Comparison of ENCODE assay signal across 26 cellular contexts in genomic region chr18:42156266-42156665, GRCh38.
"Had no signal": no experiment of that assay in that cellular context is flagged by ENCODE, and none has a peak within 500 bp of the region (broad histone marks: within the 10 kb centered on the region; RNA-seq: fewer than 3 reads in every experiment).

No MANE protein-coding gene starts in this region.

- H3K9me3 ChIP-seq: esophagus muscularis mucosa, heart right ventricle, left ventricle myocardium inferior, ovary, right lobe of liver, testis, transverse colon had no signal

- H3K27ac ChIP-seq: esophagus muscularis mucosa, foreskin keratinocyte, heart right ventricle, left ventricle myocardium inferior, ovary, right lobe of liver, skin epidermis, testis, transverse colon had no signal

- H3K36me3 Mint-ChIP-seq: activated CD4-positive, alpha-beta memory T cell treated with anti-CD3 and anti-CD28 coated beads for 36 hours had no signal

- H3K27me3 ChIP-seq: esophagus muscularis mucosa, foreskin keratinocyte, heart right ventricle, ovary, right lobe of liver, testis, transverse colon had no signal

- ATAC-seq: foreskin keratinocyte; right lobe of liver; stimulated activated naive CD8-positive, alpha-beta T cell treated with anti-CD3 and anti-CD28 coated beads, Interleukin-15, Interleukin-2, amounts not matched to agents 100 U/mL and 50 U/mL, for 24 hours had no signal

- H3K9me3 Mint-ChIP-seq: activated CD4-positive, alpha-beta memory T cell treated with anti-CD3 and anti-CD28 coated beads for 36 hours; activated T-cell treated with anti-CD3 and anti-CD28 coated beads, Interleukin-2, amount 50 U/mL, for 24 hours; nephron had no signal

- H3K4me3 ChIP-seq: esophagus muscularis mucosa, heart right ventricle, left ventricle myocardium inferior, lung, ovary, right lobe of liver, skin epidermis, testis, transverse colon had no signal

- H3K4me3 Mint-ChIP-seq: activated CD4-positive, alpha-beta memory T cell treated with anti-CD3 and anti-CD28 coated beads for 36 hours; activated T-cell treated with anti-CD3 and anti-CD28 coated beads, Interleukin-2, amount 50 U/mL, for 24 hours; nephron had no signal

- H3K27ac Mint-ChIP-seq: activated CD4-positive, alpha-beta memory T cell treated with anti-CD3 and anti-CD28 coated beads for 36 hours; activated T-cell treated with anti-CD3 and anti-CD28 coated beads, Interleukin-2, amount 50 U/mL, for 24 hours; nephron; progenitor cell of endocrine pancreas had no signal

- H3K36me3 ChIP-seq: esophagus muscularis mucosa, heart right ventricle, left ventricle myocardium inferior, ovary, right lobe of liver, transverse colon had no signal

- DNase-seq: activated CD4-positive, alpha-beta memory T cell treated with anti-CD3 and anti-CD28 coated beads for 36 hours; activated CD4-positive, alpha-beta T cell treated with anti-CD3 and anti-CD28 coated beads for 48 hours; activated CD8-positive, alpha-beta memory T cell treated with anti-CD3 and anti-CD28 coated beads, Interleukin-2, amount 50 U/mL, for 4 hours; activated gamma-delta T cell treated with Interleukin-2 at 50 U/mL for 16 hours; activated naive CD4-positive, alpha-beta T cell treated with anti-CD3 and anti-CD28 coated beads, Interleukin-2, amount 50 U/mL, for 16 hours; activated T-cell treated with anti-CD3 and anti-CD28 coated beads, Interleukin-2, amount 50 U/mL, for 24 hours; amniotic stem cell; dermis blood vessel endothelial cell; effector CD4-positive, alpha-beta T cell; foreskin keratinocyte; heart right ventricle; left ventricle myocardium inferior; mesendoderm; ovary; right lobe of liver; stimulated activated CD4-positive, alpha-beta T cell treated with anti-CD3 and anti-CD28 coated beads, Interleukin-12 subunit alpha, Interleukin-12 subunit beta, amount 100 ng/mL, for 4 hours; stimulated activated CD4-positive, alpha-beta T cell treated with anti-CD3 and anti-CD28 coated beads, Interleukin-4, amount 100 ng/mL, for 1 hour; stimulated activated naive CD8-positive, alpha-beta T cell treated with anti-CD3 and anti-CD28 coated beads, Interleukin-15, Interleukin-2, amounts not matched to agents 100 U/mL and 50 U/mL, for 24 hours; T-helper 2 cell; testis; transverse colon had no signal

- H3K4me1 ChIP-seq: foreskin keratinocyte, transverse colon had no signal

- H3K27me3 Mint-ChIP-seq: activated CD4-positive, alpha-beta memory T cell treated with anti-CD3 and anti-CD28 coated beads for 36 hours; activated T-cell treated with anti-CD3 and anti-CD28 coated beads, Interleukin-2, amount 50 U/mL, for 24 hours; progenitor cell of endocrine pancreas had no signal
